ENCODE assay signal across 1 cellular context in the genomic region with DNA sequence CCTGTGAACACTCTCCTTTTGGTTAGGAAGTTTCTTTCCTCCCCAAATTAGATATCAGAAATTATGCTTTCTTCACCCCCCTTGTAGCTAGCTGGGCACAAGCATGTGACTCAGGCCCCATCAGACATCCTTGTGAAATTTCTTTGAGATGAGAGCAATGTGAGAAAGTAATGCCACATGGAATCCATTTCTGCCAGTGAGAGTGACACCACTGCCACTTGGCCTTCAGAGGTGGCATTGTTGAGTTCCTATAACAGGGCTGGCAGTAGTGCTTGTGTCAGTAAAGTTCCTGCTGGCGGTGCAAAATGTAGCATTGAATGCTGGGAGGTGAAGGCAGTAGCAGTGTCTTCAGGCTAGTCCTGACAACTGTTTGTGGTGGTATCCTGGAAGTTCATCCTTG.
A peak's percentile ranks its signal among the peaks of the same experiment; 100 is the strongest.
TF ChIP-seq lines count a peak whose summit lies in the region.

No MANE protein-coding gene starts in this region.

TF ChIP-seq in HCT116, 20 proteins besides CTCF, POLR2A, EP300 and RAD21:
- no peak for TF ChIP-seq SIN3A (IDR thresholded peaks at IDR 0.05; ENCODE audit: low read depth)
- TF ChIP-seq, protein P1, sequence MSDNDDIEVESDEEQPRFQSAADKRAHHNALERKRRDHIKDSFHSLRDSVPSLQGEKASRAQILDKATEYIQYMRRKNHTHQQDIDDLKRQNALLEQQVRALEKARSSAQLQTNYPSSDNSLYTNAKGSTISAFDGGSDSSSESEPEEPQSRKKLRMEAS (IDR thresholded peaks at IDR 0.05): peak; percentile 30; the same call in 1 of the 2 replicates
